In the genomic region with DNA sequence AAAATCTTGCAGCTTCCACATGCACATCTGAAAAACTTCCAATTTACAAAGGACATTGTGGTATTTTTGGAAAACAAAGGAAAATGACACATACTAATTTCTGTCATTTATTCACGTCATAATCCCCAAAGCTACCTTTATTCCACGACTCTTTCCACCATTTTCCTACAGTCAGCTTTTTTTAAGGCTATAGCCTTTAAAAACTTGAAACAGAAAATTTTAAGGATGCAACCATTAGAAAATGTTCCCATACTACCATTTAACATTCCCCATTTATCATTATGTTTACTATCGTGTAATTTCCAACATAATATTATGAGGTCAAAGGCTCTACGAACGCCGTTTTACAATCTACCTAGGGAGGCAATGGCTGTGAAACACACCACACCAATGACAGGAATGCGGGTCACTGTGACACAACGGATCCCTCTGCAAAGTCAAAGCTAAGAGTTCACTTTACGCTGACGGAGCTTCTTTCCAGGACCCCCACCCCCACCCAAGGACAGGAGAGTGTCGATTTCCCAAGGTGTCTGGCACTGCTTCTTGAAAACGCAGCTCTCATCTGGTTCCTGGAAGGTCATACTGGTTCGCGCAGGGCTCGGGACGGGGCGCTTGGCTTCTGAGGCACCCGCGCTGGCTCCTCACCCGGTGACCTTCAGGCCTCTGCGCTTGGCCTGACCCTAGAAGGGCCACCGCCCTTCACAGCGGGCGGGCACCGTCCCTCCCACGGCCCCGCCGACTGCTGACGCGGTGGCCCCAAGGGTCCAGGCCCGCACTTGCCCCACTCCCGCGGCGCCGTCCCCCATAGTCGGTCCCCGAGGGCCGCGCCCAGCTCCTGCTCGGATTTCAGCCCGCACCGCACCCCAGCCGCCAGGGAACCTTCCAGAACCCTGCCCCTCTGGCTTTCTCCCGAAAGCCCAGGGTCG, we compare ENCODE assay signal across 8 cellular contexts. TPM values are rescaled to one million over a fixed set of nuclear protein-coding genes. Genes with fewer than 3 reads are reported as not detected.
DNase-seq lines count a peak whose midpoint lies in the region; ATAC-seq and TF ChIP-seq lines count a peak whose summit lies in the region.

No MANE protein-coding gene starts in this region.

- H3K4me1 Mint-ChIP-seq in activated CD4-positive, alpha-beta memory T cell treated with anti-CD3 and anti-CD28 coated beads for 36 hours (ENCODE audit: low read depth), result peaks cover 15% of the 10 kb centered on the region

- H3K79me2 ChIP-seq in neural cell (replicated peaks; ENCODE audit: insufficient read depth, low read length), result no peaks in the 10 kb centered on the region

- peaks cover 3% of the 10 kb centered on the region for H3K9me3 Mint-ChIP-seq in activated CD4-positive, alpha-beta memory T cell treated with anti-CD3 and anti-CD28 coated beads for 36 hours

- H3K36me3 ChIP-seq in neural cell (ENCODE audit: insufficient read depth, low read length), result no peaks in the 10 kb centered on the region

- peak overlapping the region; percentile 80 for H3K9ac ChIP-seq in neural cell (ENCODE audit: low read length)

- intact Hi-C loops in activated CD4-positive, alpha-beta memory T cell treated with anti-CD3 and anti-CD28 coated beads for 36 hours (cut with micrococcal nuclease), result loop anchor here (5.0 kb wide), 1 partner anchor 521 kb away; a partner anchor contains a TSS

- H3K27ac Mint-ChIP-seq in activated CD4-positive, alpha-beta memory T cell treated with anti-CD3 and anti-CD28 coated beads for 36 hours, result no peak overlapping the region

- H3K4me3 ChIP-seq in foreskin fibroblast (ENCODE audit: low read depth in 1 of 2, low read length in 2 of 2) (peak overlapping the region; percentile 67 to 70), neural cell (ENCODE audit: low read length) (peak overlapping the region; percentile 83)

- TF ChIP-seq CTCF in foreskin fibroblast (IDR thresholded peaks at IDR 0.05; ENCODE audit: low read depth, low read length), result no peak
- TF ChIP-seq CTCF in neural cell (IDR thresholded peaks at IDR 0.05; ENCODE audit: poor library complexity, severe bottlenecking), result no peak

- H3K27ac ChIP-seq in neural cell (ENCODE audit: low read length), result peak overlapping the region; percentile 53

- H4K20me1 ChIP-seq in neural cell (ENCODE audit: insufficient read depth), result no peaks in the 10 kb centered on the region

- H3K27me3 Mint-ChIP-seq in activated CD4-positive, alpha-beta memory T cell treated with anti-CD3 and anti-CD28 coated beads for 36 hours, result peaks cover 7% of the 10 kb centered on the region

- no peaks in the 10 kb centered on the region for H3K36me3 Mint-ChIP-seq in activated CD4-positive, alpha-beta memory T cell treated with anti-CD3 and anti-CD28 coated beads for 36 hours

- TF ChIP-seq EP300 in neural cell (conservative IDR thresholded peaks at IDR 0.05; ENCODE audit: poor library complexity, severe bottlenecking), result no peak

- no peak for TF ChIP-seq RAD21 in neural cell (conservative IDR thresholded peaks at IDR 0.05)

- CTCF ChIA-PET in activated CD4-positive, alpha-beta memory T cell treated with anti-CD3 and anti-CD28 coated beads for 36 hours (lab: Charles Lee), result interaction anchor here (0.9 to 1.9 kb wide), 4 partner anchors 13 to 107 kb away, joined by 3 to 7 read pairs (median 4); no protein-coding TSS in a partner anchor

- no peaks in the 10 kb centered on the region for H3F3A ChIP-seq in neural cell (ENCODE audit: insufficient read depth, low read length, poor library complexity, severe bottlenecking)

- H3K9me3 ChIP-seq in neural cell (ENCODE audit: low read length), result no peaks in the 10 kb centered on the region

- POLR2A ChIA-PET in activated CD4-positive, alpha-beta memory T cell treated with anti-CD3 and anti-CD28 coated beads for 36 hours (lab: Charles Lee), result interaction anchor here (0.6 to 1.8 kb wide), 6 partner anchors 9 to 141 kb away, joined by 3 to 14 read pairs (median 6); a partner anchor contains a TSS

- peak overlapping the region; percentile 76 for H2AFZ ChIP-seq in neural cell (ENCODE audit: low read depth, low read length)

- peak overlapping the region; percentile 10 for H3K4me2 ChIP-seq in neural cell (ENCODE audit: low read length)

- ATAC-seq in GM19023 (IDR thresholded peaks at IDR 0.05; ENCODE audit: unreplicated experiment) (peak; percentile 43), HG03196 (IDR thresholded peaks at IDR 0.05; ENCODE audit: unreplicated experiment) (peak; percentile 20)

- peak overlapping the region; percentile 45 for H3K4me3 Mint-ChIP-seq in activated CD4-positive, alpha-beta memory T cell treated with anti-CD3 and anti-CD28 coated beads for 36 hours

- peaks cover 4% of the 10 kb centered on the region for H3K27me3 ChIP-seq in neural cell (ENCODE audit: insufficient read depth, low read depth, low read length)

- no peaks in the 10 kb centered on the region for H3K9me2 ChIP-seq in neural cell (ENCODE audit: insufficient read depth, low read length)

- peak; percentile 57 for DNase-seq in AG08396 (ENCODE audit: low spot score)
- DNase-seq in activated CD4-positive, alpha-beta memory T cell treated with anti-CD3 and anti-CD28 coated beads for 36 hours, result no peak
- DNase-seq in foreskin fibroblast, result peak; percentile 10 to 63
- DNase-seq in 8988T, result no peak
- no peak for DNase-seq in NCI-H446 (lab: John Stamatoyannopoulos, UW)

TF ChIP-seq in neural cell, 6 proteins besides CTCF, POLR2A, EP300 and RAD21:
- TF ChIP-seq EZH2 (IDR thresholded peaks at IDR 0.05; ENCODE audit: borderline replicate concordance, insufficient read depth, low read length, poor library complexity, severe bottlenecking) (no peak), SMC3 (conservative IDR thresholded peaks at IDR 0.05; ENCODE audit: poor library complexity) (no peak), POLR2AphosphoS5 (IDR thresholded peaks at IDR 0.05) (no peak), MXI1 (conservative IDR thresholded peaks at IDR 0.05; ENCODE audit: poor library complexity, severe bottlenecking) (no peak), TAF1 (IDR thresholded peaks at IDR 0.05; ENCODE audit: low read depth) (no peak)
- TF ChIP-seq, protein P1, sequence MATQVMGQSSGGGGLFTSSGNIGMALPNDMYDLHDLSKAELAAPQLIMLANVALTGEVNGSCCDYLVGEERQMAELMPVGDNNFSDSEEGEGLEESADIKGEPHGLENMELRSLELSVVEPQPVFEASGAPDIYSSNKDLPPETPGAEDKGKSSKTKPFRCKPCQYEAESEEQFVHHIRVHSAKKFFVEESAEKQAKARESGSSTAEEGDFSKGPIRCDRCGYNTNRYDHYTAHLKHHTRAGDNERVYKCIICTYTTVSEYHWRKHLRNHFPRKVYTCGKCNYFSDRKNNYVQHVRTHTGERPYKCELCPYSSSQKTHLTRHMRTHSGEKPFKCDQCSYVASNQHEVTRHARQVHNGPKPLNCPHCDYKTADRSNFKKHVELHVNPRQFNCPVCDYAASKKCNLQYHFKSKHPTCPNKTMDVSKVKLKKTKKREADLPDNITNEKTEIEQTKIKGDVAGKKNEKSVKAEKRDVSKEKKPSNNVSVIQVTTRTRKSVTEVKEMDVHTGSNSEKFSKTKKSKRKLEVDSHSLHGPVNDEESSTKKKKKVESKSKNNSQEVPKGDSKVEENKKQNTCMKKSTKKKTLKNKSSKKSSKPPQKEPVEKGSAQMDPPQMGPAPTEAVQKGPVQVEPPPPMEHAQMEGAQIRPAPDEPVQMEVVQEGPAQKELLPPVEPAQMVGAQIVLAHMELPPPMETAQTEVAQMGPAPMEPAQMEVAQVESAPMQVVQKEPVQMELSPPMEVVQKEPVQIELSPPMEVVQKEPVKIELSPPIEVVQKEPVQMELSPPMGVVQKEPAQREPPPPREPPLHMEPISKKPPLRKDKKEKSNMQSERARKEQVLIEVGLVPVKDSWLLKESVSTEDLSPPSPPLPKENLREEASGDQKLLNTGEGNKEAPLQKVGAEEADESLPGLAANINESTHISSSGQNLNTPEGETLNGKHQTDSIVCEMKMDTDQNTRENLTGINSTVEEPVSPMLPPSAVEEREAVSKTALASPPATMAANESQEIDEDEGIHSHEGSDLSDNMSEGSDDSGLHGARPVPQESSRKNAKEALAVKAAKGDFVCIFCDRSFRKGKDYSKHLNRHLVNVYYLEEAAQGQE (IDR thresholded peaks at IDR 0.05; ENCODE audit: borderline replicate concordance), result no peak
TF ChIP-seq in neural cell: peak in this region for 0.

RNA-seq across cellular contexts. Expression of a gene that starts 50.6 kb away (rescaled TPM):
- total RNA-seq in activated CD4-positive, alpha-beta memory T cell treated with anti-CD3 and anti-CD28 coated beads for 36 hours, result 10 to 100 TPM; 49.7 to 51.5 TPM
- polyA plus RNA-seq in neural cell, result 3.4 and 7.2 TPM in 2 replicates
- polyA minus RNA-seq in neural cell, result 2.2 and 3.4 TPM in 2 replicates

Comparison
In these comparisons a context has a peak if more than half of its experiments do, and no peak if none do; other contexts are left out.
1. DNase-seq: peak in AG08396 (single experiment) and foreskin fibroblast (2 of 2); none in activated CD4-positive, alpha-beta memory T cell treated with anti-CD3 and anti-CD28 coated beads for 36 hours (single experiment), 8988T (single experiment) and NCI-H446 (0 of 2).